7 cellular contexts compared by ENCODE assay signal in the genomic region with DNA sequence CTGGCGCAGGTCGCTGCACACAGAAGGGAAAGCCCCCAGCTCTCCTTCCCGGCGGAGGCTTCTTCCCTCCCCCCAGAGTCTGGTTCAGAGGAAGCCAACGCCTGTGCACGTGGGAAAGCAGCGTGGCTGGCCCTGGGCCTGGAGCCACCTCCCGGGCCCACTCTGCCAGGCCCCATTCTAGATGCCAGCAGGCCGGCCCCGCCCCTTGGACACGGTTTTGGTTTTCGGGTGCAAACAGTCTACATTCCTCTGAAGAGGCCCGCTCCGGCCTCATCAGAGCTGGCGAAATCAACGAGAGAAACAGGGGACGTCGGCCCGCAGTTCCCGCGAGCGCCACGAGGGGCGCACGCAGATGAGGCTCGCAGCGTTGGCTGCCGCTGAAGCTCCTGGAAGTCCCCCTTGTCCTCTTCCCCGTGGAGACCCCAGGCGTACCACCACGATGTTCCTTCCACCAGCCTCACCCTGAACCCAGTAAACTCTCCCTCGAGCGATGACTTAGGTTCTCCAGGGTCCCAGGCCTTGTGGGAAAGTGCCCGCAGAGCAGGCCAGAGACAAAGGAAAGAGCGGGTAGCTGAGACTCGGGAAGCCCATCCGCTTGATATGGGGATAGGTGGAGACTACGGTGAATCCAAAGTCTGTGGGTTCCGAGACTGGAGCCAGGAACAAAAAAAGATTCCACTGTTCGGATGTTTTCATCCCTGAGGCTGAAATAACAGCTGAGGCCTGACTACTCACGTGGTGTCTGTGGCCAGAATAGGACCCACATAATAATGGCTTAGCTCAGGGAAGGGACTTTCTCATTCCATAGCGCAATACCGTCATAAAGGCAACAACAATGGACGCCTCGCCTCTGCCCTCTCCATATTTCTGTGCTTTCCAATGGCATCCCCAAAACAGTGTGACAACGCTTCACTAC.
DNase-seq lines count a peak whose midpoint lies in the region; ATAC-seq and TF ChIP-seq lines count a peak whose summit lies in the region.

No MANE protein-coding gene starts in this region.

- H3K79me2 ChIP-seq in SK-N-SH (ENCODE audit: insufficient read depth) = no peaks in the 10 kb centered on the region

- H3K27me3 ChIP-seq in SK-N-SH (ENCODE audit: insufficient read depth) = no peaks in the 10 kb centered on the region
- H3K27me3 ChIP-seq in right cardiac atrium (ENCODE audit: control insufficient read depth, insufficient read depth) = no peaks in the 10 kb centered on the region

- no peak overlapping the region for H3K4me2 ChIP-seq in SK-N-SH

- no peaks in the 10 kb centered on the region for H3K9me2 ChIP-seq in SK-N-SH

- WGBS in SK-N-SH (ENCODE audit: low lambda C conversion rate) = 41% methylated on average over 36 of the region's 46 CpGs
- 30% methylated on average over 46 of the region's 46 CpGs for WGBS in right cardiac atrium

- peak; percentile 39; the same call in 1 of the 2 replicates for TF ChIP-seq RAD21 in SK-N-SH (IDR thresholded peaks at IDR 0.05; ENCODE audit: low read length)

- H3K9ac ChIP-seq in SK-N-SH = no peak overlapping the region

- no peaks in the 10 kb centered on the region for H3K36me3 ChIP-seq in SK-N-SH (replicated peaks in 1 of 2; ENCODE audit: control insufficient read depth in 1 of 2, insufficient read depth in 2 of 2, low read length in 1 of 2)

- H4K20me1 ChIP-seq in SK-N-SH (ENCODE audit: insufficient read depth) = no peaks in the 10 kb centered on the region

- peak; percentile 81 for TF ChIP-seq CTCF in SK-N-SH (IDR thresholded peaks at IDR 0.05)

- H3K9me3 ChIP-seq in SK-N-SH (no peaks in the 10 kb centered on the region), right cardiac atrium (ENCODE audit: control insufficient read depth, low read length) (no peaks in the 10 kb centered on the region)

- H3K4me1 ChIP-seq in SK-N-SH (ENCODE audit: control insufficient read depth in 1 of 2, insufficient read depth in 2 of 2, low read depth in 1 of 2, low read length in 1 of 2) (peaks cover 0 to 2% of the 10 kb centered on the region in 2 experiments; a peak in 1 of 4 replicates), right cardiac atrium (ENCODE audit: control insufficient read depth, insufficient read depth, low read length) (no peaks in the 10 kb centered on the region)

- ATAC-seq in GM18870 (IDR thresholded peaks at IDR 0.05; ENCODE audit: unreplicated experiment) (peak; percentile 66), HG03064 (IDR thresholded peaks at IDR 0.05; ENCODE audit: low read depth, unreplicated experiment) (peak; percentile 77), right cardiac atrium (peak; percentile 94)

- DNase-seq in SK-N-SH (peak; percentile 74), amniotic epithelial cell (ENCODE audit: low read depth) (peak; percentile 35), right cardiac atrium (peak; percentile 90 to 96 (median 94)), renal cortical epithelial cell (ENCODE audit: low read depth) (peak; percentile 74), NCI-H187 treated with DMSO at 0.1 percent for 48 hours (lab: John Stamatoyannopoulos, UW) (no peak)

- POLR2A ChIA-PET in SK-N-SH (lab: Yijun Ruan, JAX) = no interaction called here

- H2AFZ ChIP-seq in SK-N-SH (ENCODE audit: low read depth) = no peak overlapping the region

- intact Hi-C loops in right cardiac atrium (cut with DNase I) = no loop called here

- CTCF ChIA-PET in SK-N-SH (lab: Yijun Ruan, JAX) = interaction anchor here (0.5 to 5.7 kb wide), 41 partner anchors 11 to 1419 kb away, joined by 3 to 50 read pairs (median 4); no protein-coding TSS in a partner anchor

- no peaks in the 10 kb centered on the region for H3F3A ChIP-seq in SK-N-SH (replicated peaks; ENCODE audit: insufficient read depth)

- H3K4me3 ChIP-seq in SK-N-SH (ENCODE audit: low read depth in 2 of 2, low read length in 1 of 2) = peak overlapping the region in 1 of 2 experiments; percentile 39; a peak in 1 of 4 replicates
- H3K4me3 ChIP-seq in right cardiac atrium (ENCODE audit: low read length) = peak overlapping the region; percentile 19

- TF ChIP-seq EP300 in SK-N-SH (IDR thresholded peaks at IDR 0.05; ENCODE audit: borderline replicate concordance in 1 of 2, low read depth in 1 of 2, low read length in 1 of 2) = no peak

- H3K27ac ChIP-seq in SK-N-SH (ENCODE audit: low read depth in 2 of 2, low read length in 1 of 2) (no peak overlapping the region), right cardiac atrium (ENCODE audit: low read length) (no peak overlapping the region)

TF ChIP-seq in SK-N-SH, 30 proteins besides CTCF, POLR2A, EP300 and RAD21:
- 0 out of 2 replicates have a peak, but pooled peaks have one; percentile 15 for TF ChIP-seq SMC3 (IDR thresholded peaks at IDR 0.05; ENCODE audit: low read depth, low read length)
- 0 out of 2 replicates have a peak, but pooled peaks have one; percentile 18 for TF ChIP-seq MXI1 (IDR thresholded peaks at IDR 0.05; ENCODE audit: low read depth, low read length)
- TF ChIP-seq, protein P1, sequence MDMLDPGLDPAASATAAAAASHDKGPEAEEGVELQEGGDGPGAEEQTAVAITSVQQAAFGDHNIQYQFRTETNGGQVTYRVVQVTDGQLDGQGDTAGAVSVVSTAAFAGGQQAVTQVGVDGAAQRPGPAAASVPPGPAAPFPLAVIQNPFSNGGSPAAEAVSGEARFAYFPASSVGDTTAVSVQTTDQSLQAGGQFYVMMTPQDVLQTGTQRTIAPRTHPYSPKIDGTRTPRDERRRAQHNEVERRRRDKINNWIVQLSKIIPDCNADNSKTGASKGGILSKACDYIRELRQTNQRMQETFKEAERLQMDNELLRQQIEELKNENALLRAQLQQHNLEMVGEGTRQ (IDR thresholded peaks at IDR 0.05; ENCODE audit: borderline replicate concordance, low read depth, low read length) = no peak
- TF ChIP-seq TEAD4 (IDR thresholded peaks at IDR 0.05; ENCODE audit: borderline replicate concordance, insufficient read depth) = no peak
- TF ChIP-seq RXRA (IDR thresholded peaks at IDR 0.05; ENCODE audit: borderline replicate concordance, low read depth) = no peak
- TF ChIP-seq, protein P2, sequence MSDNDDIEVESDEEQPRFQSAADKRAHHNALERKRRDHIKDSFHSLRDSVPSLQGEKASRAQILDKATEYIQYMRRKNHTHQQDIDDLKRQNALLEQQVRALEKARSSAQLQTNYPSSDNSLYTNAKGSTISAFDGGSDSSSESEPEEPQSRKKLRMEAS (IDR thresholded peaks at IDR 0.05; ENCODE audit: low read depth) = peak; percentile 26; the same call in 1 of the 2 replicates
